Comparison of ENCODE assay signal across 19 cellular contexts in the genomic region with DNA sequence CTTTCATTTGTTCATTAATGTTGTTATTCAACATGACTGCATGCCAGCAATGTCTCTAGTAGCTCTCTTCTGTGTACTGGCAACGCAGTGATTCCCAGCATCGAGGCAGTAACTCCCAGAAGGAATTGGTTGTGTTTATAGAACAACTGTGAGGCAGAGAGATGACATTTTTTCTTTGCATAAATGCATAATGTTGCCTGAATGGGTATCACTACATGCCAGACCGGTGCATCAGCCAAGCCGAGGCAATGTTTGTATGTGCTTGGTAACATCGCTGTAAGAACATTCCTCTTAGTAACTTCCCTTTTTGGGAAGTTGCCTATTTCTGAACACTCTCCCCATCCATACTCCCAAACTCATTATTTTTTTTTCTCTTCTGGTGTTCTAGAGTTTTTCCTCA.
DNase-seq lines count a peak whose midpoint lies in the region; ATAC-seq, FAIRE-seq and TF ChIP-seq lines count a peak whose summit lies in the region.
"Had no signal": no experiment of that assay in that cellular context is flagged by ENCODE, and none has a peak within 500 bp of the region (broad histone marks: within the 10 kb centered on the region; RNA-seq: fewer than 3 reads in every experiment).

No MANE protein-coding gene starts in this region.

- H3K4me1 ChIP-seq in adipocyte (ENCODE audit: control insufficient read depth, insufficient read depth, low read length), result no peaks in the 10 kb centered on the region
- H3K4me1 ChIP-seq in aorta (ENCODE audit: control insufficient read depth in 1 of 2, insufficient read depth in 2 of 2, low read length in 2 of 2), result no peaks in the 10 kb centered on the region
- H3K4me1 ChIP-seq: spleen, testis had no signal

- H3K4me3 ChIP-seq in adipocyte (ENCODE audit: low read length), result no peak overlapping the region
- H3K4me3 ChIP-seq in aorta (ENCODE audit: low read length in 2 of 2), result no peak overlapping the region
- H3K4me3 ChIP-seq: SK-N-MC, spleen, testis had no signal

- H3K36me3 ChIP-seq in adipocyte (ENCODE audit: control insufficient read depth, insufficient read depth, low read length, severe bottlenecking), result no peaks in the 10 kb centered on the region
- H3K36me3 ChIP-seq in aorta (ENCODE audit: control insufficient read depth in 1 of 2, insufficient read depth in 2 of 2, low read length in 1 of 2), result no peaks in the 10 kb centered on the region
- H3K36me3 ChIP-seq: spleen, WERI-Rb-1 had no signal

- H3K27ac ChIP-seq in aorta (ENCODE audit: low read depth in 1 of 2, low read length in 2 of 2), result peak overlapping the region in 1 of 2 donors; percentile 59
- H3K27ac ChIP-seq: SK-N-MC, spleen, testis, WERI-Rb-1 had no signal

- H3K27me3 ChIP-seq in adipocyte (replicated peaks; ENCODE audit: control insufficient read depth, insufficient read depth, low read length) (no peaks in the 10 kb centered on the region), aorta (ENCODE audit: control insufficient read depth in 1 of 2, insufficient read depth in 2 of 2, low read length in 1 of 2) (no peaks in the 10 kb centered on the region)
- H3K27me3 ChIP-seq: spleen, testis had no signal

- no peaks in the 10 kb centered on the region for H3K9me3 ChIP-seq in adipocyte (ENCODE audit: control insufficient read depth, low read length)
- no peaks in the 10 kb centered on the region for H3K9me3 ChIP-seq in aorta (ENCODE audit: control insufficient read depth, low read length)
- H3K9me3 ChIP-seq: spleen, testis had no signal

- intact Hi-C loops in left cardiac atrium (cut with DNase I), result no loop called here
- intact Hi-C loops in Right ventricle myocardium superior (cut with DNase I), result no loop called here
- intact Hi-C loops in aorta (cut with DNase I), result no loop called here

- H3K9ac ChIP-seq in adipocyte (ENCODE audit: low read length), result no peak overlapping the region

- 13 to 19% methylated on average over 5 of the region's 5 CpGs for WGBS in aorta, 2 donors

- no peak for TF ChIP-seq POLR2A in GM12891 (IDR thresholded peaks at IDR 0.05; ENCODE audit: low read depth, low read length)

- no peak for FAIRE-seq in GM12891 (lab: Jason Lieb, UNC)
- FAIRE-seq: endothelial cell of umbilical vein, GM12892, GM19239 had no signal

- ATAC-seq in left cardiac atrium (no peak), Right ventricle myocardium superior (ENCODE audit: poor library complexity) (no peak), aorta (ENCODE audit: low FRiP score) (peak; percentile 59), HG03457 (IDR thresholded peaks at IDR 0.05; ENCODE audit: unreplicated experiment) (no peak)

- DNase-seq in left cardiac atrium (peak; percentile 16), Right ventricle myocardium superior (no peak), adipocyte (ENCODE audit: low read depth) (peak; percentile 73), fibroblast of the conjunctiva (ENCODE audit: low read depth) (peak; percentile 93), aorta (peak; percentile 70 to 81), epidermal melanocyte (ENCODE audit: insufficient read length, low spot score) (no peak), GM12891 (ENCODE audit: insufficient read length, low spot score) (no peak)
- DNase-seq: activated naive CD4-positive, alpha-beta T cell; DMS153; Kasumi-1; NCI-H2081; spleen; testis; WERI-Rb-1 had no signal

TF ChIP-seq in GM12891, 5 proteins besides CTCF, POLR2A, EP300 and RAD21:
- TF ChIP-seq SPI1 (IDR thresholded peaks at IDR 0.05; ENCODE audit: low read depth, low read length) (no peak), POLR2AphosphoS5 (IDR thresholded peaks at IDR 0.05; ENCODE audit: low read depth, low read length) (no peak), POU2F2 (IDR thresholded peaks at IDR 0.05; ENCODE audit: low read depth, low read length) (no peak), TAF1 (IDR thresholded peaks at IDR 0.05; ENCODE audit: low read depth, low read length) (no peak), PAX5 (IDR thresholded peaks at IDR 0.05; ENCODE audit: insufficient read depth, low read length, severe bottlenecking) (no peak)

Comparison
In these comparisons a context has a peak if more than half of its experiments do, and no peak if none do; other contexts are left out.
1. DNase-seq: peak in left cardiac atrium (single experiment), adipocyte (single experiment), fibroblast of the conjunctiva (single experiment) and aorta (2 of 2); none in Right ventricle myocardium superior (single experiment), epidermal melanocyte (single experiment) and GM12891 (single experiment).